ENCODE assay signal across 1 cellular context in the genomic region with DNA sequence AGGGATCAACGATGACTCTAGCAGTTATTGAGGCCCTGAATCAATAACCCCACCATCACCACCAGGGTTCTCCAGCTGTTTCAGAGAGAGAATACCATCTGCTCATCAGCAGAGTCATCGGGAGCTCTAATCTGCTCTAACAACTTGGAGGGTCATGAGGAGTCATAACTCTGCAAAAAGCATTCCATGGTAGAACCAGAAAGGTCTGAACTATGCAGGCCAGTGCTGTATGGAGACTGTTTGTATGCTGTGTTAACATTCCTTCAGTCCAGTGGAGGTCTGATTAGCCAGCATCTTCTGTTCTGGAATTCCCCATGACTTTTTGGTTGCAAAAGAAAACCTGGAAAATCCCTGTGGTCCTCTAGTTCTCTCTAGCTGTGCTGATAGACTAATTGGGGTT.
TF ChIP-seq lines count a peak whose summit lies in the region.

No MANE protein-coding gene starts in this region.

TF ChIP-seq in IMR-90, 13 proteins besides CTCF, POLR2A, EP300 and RAD21 (continued from another document):
- TF ChIP-seq, protein P1, sequence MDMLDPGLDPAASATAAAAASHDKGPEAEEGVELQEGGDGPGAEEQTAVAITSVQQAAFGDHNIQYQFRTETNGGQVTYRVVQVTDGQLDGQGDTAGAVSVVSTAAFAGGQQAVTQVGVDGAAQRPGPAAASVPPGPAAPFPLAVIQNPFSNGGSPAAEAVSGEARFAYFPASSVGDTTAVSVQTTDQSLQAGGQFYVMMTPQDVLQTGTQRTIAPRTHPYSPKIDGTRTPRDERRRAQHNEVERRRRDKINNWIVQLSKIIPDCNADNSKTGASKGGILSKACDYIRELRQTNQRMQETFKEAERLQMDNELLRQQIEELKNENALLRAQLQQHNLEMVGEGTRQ (IDR thresholded peaks at IDR 0.05; ENCODE audit: low read depth, low read length): 0 out of 2 replicates have a peak, but pooled peaks have one; percentile 11
- TF ChIP-seq FOS (IDR thresholded peaks at IDR 0.05; ENCODE audit: low read depth, low read length): peak; percentile 70
- peak; percentile 48; the same call in 1 of the 2 replicates for TF ChIP-seq BHLHE40 (IDR thresholded peaks at IDR 0.05; ENCODE audit: low read depth, low read length)
